13 cellular contexts compared by ENCODE assay signal in the genomic region with DNA sequence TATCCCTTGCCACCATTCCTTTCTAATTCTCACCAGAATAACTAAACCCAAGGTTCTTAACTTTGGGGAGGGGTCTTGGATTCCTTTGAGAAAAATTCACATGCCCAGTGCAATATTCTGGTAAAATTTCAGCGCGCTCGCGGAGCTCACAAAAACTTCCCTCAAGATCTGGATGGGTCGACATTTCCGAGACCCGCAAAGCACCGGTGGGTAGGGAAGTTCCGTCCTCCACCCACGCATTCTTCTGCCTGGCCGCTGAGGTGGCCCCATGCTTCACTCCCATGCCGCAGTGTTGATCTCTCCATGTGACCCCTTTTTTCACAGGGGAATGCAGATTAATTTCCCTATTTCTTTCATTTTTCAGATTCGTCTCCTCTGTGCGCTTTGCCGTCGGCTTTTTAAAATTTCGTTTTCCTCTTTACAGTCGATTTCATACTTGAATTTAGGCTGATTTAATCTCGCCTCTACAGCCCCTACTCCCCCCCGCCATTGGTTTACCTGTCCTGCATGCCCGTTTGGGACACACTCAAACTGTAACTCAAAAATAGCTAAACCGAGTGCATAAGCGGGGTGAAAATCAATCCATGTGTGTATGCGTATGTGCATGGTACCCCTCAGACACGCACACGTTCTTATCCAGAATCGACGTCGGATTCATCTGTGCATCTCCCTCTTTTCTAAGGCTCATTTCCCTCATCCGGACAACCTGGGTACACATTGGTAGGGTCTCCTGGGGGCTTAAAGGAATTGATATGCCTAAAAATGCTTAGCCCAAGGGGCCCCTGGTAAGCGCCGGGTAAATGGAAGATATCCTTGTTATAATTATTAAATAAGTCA. TPM values are rescaled to one million over a fixed set of nuclear protein-coding genes. Genes with fewer than 3 reads are reported as not detected.
DNase-seq lines count a peak whose midpoint lies in the region; ATAC-seq, FAIRE-seq and TF ChIP-seq lines count a peak whose summit lies in the region.
"Had no signal": no experiment of that assay in that cellular context is flagged by ENCODE, and none has a peak within 500 bp of the region (broad histone marks: within the 10 kb centered on the region; RNA-seq: fewer than 3 reads in every experiment).

No MANE protein-coding gene starts in this region.

- H3K36me3 ChIP-seq in CD8-positive, alpha-beta memory T cell (ENCODE audit: insufficient read depth, low read length), result no peaks in the 10 kb centered on the region
- no peaks in the 10 kb centered on the region for H3K36me3 ChIP-seq in HUES48 (ENCODE audit: control insufficient read depth, insufficient read depth, low read length)
- no peaks in the 10 kb centered on the region for H3K36me3 ChIP-seq in H1 (ENCODE audit: control insufficient read depth in 2 of 4, insufficient read depth in 4 of 4, low read length in 3 of 4)

- peak overlapping the region; percentile 39 for H3K27ac ChIP-seq in CD8-positive, alpha-beta memory T cell (ENCODE audit: low read depth, low read length)
- H3K27ac ChIP-seq in HUES48 (ENCODE audit: low read depth, low read length), result no peak overlapping the region
- no peak overlapping the region for H3K27ac ChIP-seq in H1 (ENCODE audit: low read depth, low read length)

- H2BK120ac ChIP-seq in H1 (replicated peaks; ENCODE audit: low read depth, low read length), result no peak overlapping the region

- no peaks in the 10 kb centered on the region for H3K9me3 ChIP-seq in CD8-positive, alpha-beta memory T cell (ENCODE audit: low read length)
- H3K9me3 ChIP-seq in HUES48 (ENCODE audit: control insufficient read depth, insufficient read depth, low read length) (no peaks in the 10 kb centered on the region), H1 (ENCODE audit: insufficient read depth in 2 of 2, low read depth in 1 of 2, low read length in 1 of 2) (no peaks in the 10 kb centered on the region)

- DNase-seq in CD8-positive, alpha-beta memory T cell, result no peak
- no peak for DNase-seq in H1 (ENCODE audit: low read depth in 1 of 2, low spot score in 2 of 2)
- DNase-seq in natural killer cell treated with Interleukin-12 subunit alpha and Interleukin-12 subunit beta and Interleukin-15 and Interleukin-18, amount 100 ng/mL, for 72 hours (ENCODE audit: low spot score), result no peak
- DNase-seq in NCI-H2107 treated with DMSO at 0.1 percent for 48 hours (lab: John Stamatoyannopoulos, UW; ENCODE audit: unreplicated experiment), result no peak
- no peak for DNase-seq in NCI-H1092 treated with DMSO at 0.1 percent for 48 hours (lab: John Stamatoyannopoulos, UW)
- no peak for DNase-seq in stimulated activated CD4-positive, alpha-beta T cell treated with anti-CD3 and anti-CD28 coated beads, Interleukin-4, amount 100 ng/mL, for 24 hours
- DNase-seq in Right ventricle myocardium inferior (ENCODE audit: missing footprints), result no peak
- DNase-seq: stimulated activated CD4-positive, alpha-beta T cell treated with anti-CD3 and anti-CD28 coated beads, Interleukin-4, amount 100 ng/mL, for 1 hour; substantia nigra had no signal

- no peak overlapping the region for H3K23ac ChIP-seq in H1 (ENCODE audit: insufficient read length)

- no peak overlapping the region for H3K4ac ChIP-seq in H1 (replicated peaks; ENCODE audit: insufficient read length, low read depth, low read length)

- no peak overlapping the region; the same call in 1 of the 2 replicates for H2BK12ac ChIP-seq in H1 (ENCODE audit: low read depth, low read length)

- peaks cover 14 to 20% (median 18%) of the 10 kb centered on the region in 3 donors for H3K4me1 Mint-ChIP-seq in CD8-positive, alpha-beta memory T cell
- peaks cover 9 to 29% of the 10 kb centered on the region in 2 donors for H3K4me1 Mint-ChIP-seq in natural killer cell treated with Interleukin-12 subunit alpha and Interleukin-12 subunit beta and Interleukin-15 and Interleukin-18, amount 100 ng/mL, for 72 hours (ENCODE audit: low read depth in 2 of 2)

- H4K91ac ChIP-seq in H1 (replicated peaks; ENCODE audit: insufficient read length, low read length), result no peak overlapping the region

- no peaks in the 10 kb centered on the region for H3K36me3 Mint-ChIP-seq in CD8-positive, alpha-beta memory T cell
- no peaks in the 10 kb centered on the region for H3K36me3 Mint-ChIP-seq in natural killer cell treated with Interleukin-12 subunit alpha and Interleukin-12 subunit beta and Interleukin-15 and Interleukin-18, amount 100 ng/mL, for 72 hours

- H3K18ac ChIP-seq in H1 (ENCODE audit: extremely low read depth, low read length), result peak overlapping the region; percentile 29; the same call in 1 of the 2 replicates

- POLR2A ChIA-PET in CD8-positive, alpha-beta memory T cell (lab: Charles Lee), result no interaction called here
- POLR2A ChIA-PET in H1 (lab: Charles Lee; ENCODE audit: partially characterized antibody), result interaction anchor here (1.2 to 12.4 kb wide), 4 partner anchors 11 to 39 kb away, joined by 4 to 134 read pairs (median 4); partner anchors contain the start of gene SP2

- intact Hi-C loops in Right ventricle myocardium inferior (cut with DNase I), result no loop called here

- no peak overlapping the region; the same call in 1 of the 2 replicates for H4K8ac ChIP-seq in H1 (ENCODE audit: extremely low read depth, insufficient read depth, low read length)

- WGBS in H1 (ENCODE audit: extremely low coverage in 1 of 2, insufficient coverage in 1 of 2, insufficient read length in 1 of 2, insufficient replicate concordance in 2 of 2, low coverage in 1 of 2, low lambda C conversion rate in 2 of 2, missing lambda C conversion rate in 1 of 2), 2 experiments, result 25% methylated on average over 32 of the region's 32 CpGs; no CpG with 5 or more reads in 1 of the 2 experiments

- no peak overlapping the region for H3K14ac ChIP-seq in H1 (ENCODE audit: insufficient read length)

- H2AK5ac ChIP-seq in H1 (ENCODE audit: low read depth, low read length), result no peak overlapping the region

- no peak overlapping the region for H2BK20ac ChIP-seq in H1 (ENCODE audit: low read length)

- TF ChIP-seq CTCF in H1 (IDR thresholded peaks at IDR 0.05; ENCODE audit: control extremely low read depth in 1 of 3, insufficient read depth in 1 of 3, low read depth in 1 of 3, low read length in 3 of 3), result no peak

- no peak overlapping the region for H3K4me3 ChIP-seq in CD8-positive, alpha-beta memory T cell (ENCODE audit: low read length)
- H3K4me3 ChIP-seq in HUES48 (ENCODE audit: low read depth, low read length) (peak overlapping the region; percentile 70), H1 (ENCODE audit: extremely low read depth in 1 of 4, insufficient read depth in 2 of 4, low read depth in 3 of 4, low read length in 4 of 4) (peak overlapping the region; percentile 39 to 67 (median 63); a peak in 7 of 8 replicates)

- CTCF ChIA-PET in CD8-positive, alpha-beta memory T cell (lab: Charles Lee), result interaction anchor here (0.6 to 14.0 kb wide), 3 partner anchors 10 to 38 kb away, joined by 3 to 314 read pairs (median 4); partner anchors contain the start of genes SCRN2 and SP2
- CTCF ChIA-PET in H1 (lab: Charles Lee; ENCODE audit: partially characterized antibody), result interaction anchor here (15.3 to 33.0 kb wide), 5 partner anchors 4 to 97 kb away, joined by 246 to 1206 read pairs (median 373); partner anchors contain the start of genes PNPO, PRR15L, SCRN2 and SP2

- H3K4me2 ChIP-seq in H1 (ENCODE audit: insufficient read depth in 1 of 2, low read depth in 2 of 2, low read length in 2 of 2), result peak overlapping the region; percentile 95 to 99

- H3K79me2 ChIP-seq in H1 (ENCODE audit: control insufficient read depth in 1 of 2, insufficient read depth in 2 of 2, low read length in 2 of 2), result no peaks in the 10 kb centered on the region

- peak overlapping the region in 1 of 8 donors; percentile 39 for H3K27ac Mint-ChIP-seq in CD8-positive, alpha-beta memory T cell
- H3K27ac Mint-ChIP-seq in natural killer cell treated with Interleukin-12 subunit alpha and Interleukin-12 subunit beta and Interleukin-15 and Interleukin-18, amount 100 ng/mL, for 72 hours, result no peak overlapping the region
- H3K27ac Mint-ChIP-seq: CD14-positive monocyte had no signal

- H2BK5ac ChIP-seq in H1 (ENCODE audit: low read depth, low read length), result no peak overlapping the region

- peaks cover 3 to 5% of the 10 kb centered on the region in 2 experiments for H4K20me1 ChIP-seq in H1 (replicated peaks in 1 of 2; ENCODE audit: control insufficient read depth in 1 of 2, insufficient read depth in 2 of 2, low read length in 2 of 2)

- TF ChIP-seq POLR2A in H1 (IDR thresholded peaks at IDR 0.05; ENCODE audit: control extremely low read depth in 1 of 2, low read depth in 2 of 2, low read length in 2 of 2), result no peak

- TF ChIP-seq RAD21 in H1 (IDR thresholded peaks at IDR 0.05 in 1 of 2, conservative IDR thresholded peaks at IDR 0.05 in 1 of 2; ENCODE audit: low read depth in 2 of 2, low read length in 2 of 2), result no peak

- H3K56ac ChIP-seq in H1 (replicated peaks; ENCODE audit: insufficient read length, low read depth, low read length), result no peak overlapping the region

- no peak for ATAC-seq in natural killer cell treated with Interleukin-12 subunit alpha and Interleukin-12 subunit beta and Interleukin-15 and Interleukin-18, amount 100 ng/mL, for 72 hours
- ATAC-seq in Right ventricle myocardium inferior, result no peak

- no peak overlapping the region for H2BK15ac ChIP-seq in H1 (ENCODE audit: low read length)

- peaks cover 25% of the 10 kb centered on the region for H3K4me1 ChIP-seq in CD8-positive, alpha-beta memory T cell (ENCODE audit: insufficient read depth, low read length)
- H3K4me1 ChIP-seq in HUES48 (ENCODE audit: control insufficient read depth, insufficient read depth, low read length) (peaks cover 18% of the 10 kb centered on the region), H1 (replicated peaks in 1 of 4; ENCODE audit: control insufficient read depth in 3 of 4, insufficient read depth in 4 of 4, low read length in 3 of 4) (peaks cover 4 to 20% (median 10%) of the 10 kb centered on the region in 4 experiments)

- H2AFZ ChIP-seq in H1 (ENCODE audit: low read length), result no peak overlapping the region

- peak overlapping the region; percentile 13 to 65 (median 46) for H3K4me3 Mint-ChIP-seq in CD8-positive, alpha-beta memory T cell
- H3K4me3 Mint-ChIP-seq in natural killer cell treated with Interleukin-12 subunit alpha and Interleukin-12 subunit beta and Interleukin-15 and Interleukin-18, amount 100 ng/mL, for 72 hours, result peak overlapping the region; percentile 27

- TF ChIP-seq EP300 in H1 (IDR thresholded peaks at IDR 0.05; ENCODE audit: borderline replicate concordance in 1 of 2, low read depth in 2 of 2, low read length in 2 of 2), result no peak

- H4K5ac ChIP-seq in H1 (ENCODE audit: insufficient read length, low read depth, low read length), result no peak overlapping the region

- no peak for FAIRE-seq in H1 (lab: Jason Lieb, UNC)

- peaks cover 20% of the 10 kb centered on the region for H3K23me2 ChIP-seq in H1 (ENCODE audit: low read depth, low read length)

- peaks cover 54% of the 10 kb centered on the region for H3K27me3 ChIP-seq in CD8-positive, alpha-beta memory T cell (ENCODE audit: insufficient read depth, low read length, poor library complexity, severe bottlenecking)
- H3K27me3 ChIP-seq in HUES48 (ENCODE audit: control insufficient read depth, insufficient read depth, low read length) (peaks cover 94% of the 10 kb centered on the region), H1 (replicated peaks in 1 of 4; ENCODE audit: control insufficient read depth in 3 of 4, extremely low read depth in 1 of 4, insufficient read depth in 3 of 4, low read length in 3 of 4) (peaks cover 52 to 84% (median 80%) of the 10 kb centered on the region in 4 experiments)

- H3K79me1 ChIP-seq in H1 (ENCODE audit: low read depth, low read length), result no peaks in the 10 kb centered on the region

- H3K9ac ChIP-seq in HUES48 (ENCODE audit: low read depth, low read length) (no peak overlapping the region), H1 (replicated peaks in 1 of 4; ENCODE audit: extremely low read depth in 1 of 4, low read depth in 3 of 4, low read length in 3 of 4) (no peak overlapping the region; a peak in 1 of 7 replicates)

- peaks cover 0 to 2% (median 0%) of the 10 kb centered on the region in 5 donors for H3K9me3 Mint-ChIP-seq in CD8-positive, alpha-beta memory T cell
- H3K9me3 Mint-ChIP-seq in natural killer cell treated with Interleukin-12 subunit alpha and Interleukin-12 subunit beta and Interleukin-15 and Interleukin-18, amount 100 ng/mL, for 72 hours, result no peaks in the 10 kb centered on the region

- peaks cover 53 to 83% of the 10 kb centered on the region in 2 donors for H3K27me3 Mint-ChIP-seq in CD8-positive, alpha-beta memory T cell
- H3K27me3 Mint-ChIP-seq in natural killer cell treated with Interleukin-12 subunit alpha and Interleukin-12 subunit beta and Interleukin-15 and Interleukin-18, amount 100 ng/mL, for 72 hours, result peaks cover 62% of the 10 kb centered on the region in 2 donors

RNA-seq across cellular contexts. Expression of gene SP6, which starts 1.4 kb away (rescaled TPM):
- total RNA-seq in CD8-positive, alpha-beta memory T cell, result under 1 TPM; 0.07 to 0.09 TPM
- polyA plus RNA-seq in CD8-positive, alpha-beta memory T cell, result 0.59 TPM
- total RNA-seq in H1 (2021; fragmentation: NEBNext Ultra II Directional; extraction: Animal tissue kit (Norgen Biotek cat#: 25700)), result 1.5 and 1.6 TPM in 2 replicates
- 1.2 and 1.5 TPM in 2 replicates for polyA plus RNA-seq in H1 (2011; rRNA removed)
- 1.3 TPM for polyA plus RNA-seq in H1 (2011; cell fraction: cytosol; rRNA removed)
- polyA plus RNA-seq in H1 (2011; cell fraction: nucleus; rRNA removed), result 1.8 TPM
- 1.0 to 2.1 TPM (median 1.8 TPM) in 4 replicates for polyA plus RNA-seq in H1 (2012, experiment 1 of 2)
- 1.7 TPM for polyA plus RNA-seq in H1 (2012, experiment 2 of 2)
- polyA plus RNA-seq in H1 (2013, experiment 1 of 2), result 0.73 TPM
- polyA plus RNA-seq in H1 (2013, experiment 2 of 2), result 0.63 TPM
- 0.78 and 0.82 TPM in 2 replicates for polyA minus RNA-seq in H1 (2011; rRNA and poly(A)+ RNA removed)
- polyA minus RNA-seq in H1 (2011; cell fraction: cytosol; rRNA and poly(A)+ RNA removed), result 1.8 TPM
- 2.8 TPM for polyA minus RNA-seq in H1 (2011; cell fraction: nucleus; rRNA and poly(A)+ RNA removed)
- under 1 TPM in 1 of 2 donors, not detected in 1; 0.24 TPM for total RNA-seq in natural killer cell treated with Interleukin-12 subunit alpha and Interleukin-12 subunit beta and Interleukin-15 and Interleukin-18, amount 100 ng/mL, for 72 hours
- 0.19 TPM for total RNA-seq in Right ventricle myocardium inferior

RNA-seq across cellular contexts. Expression of gene SCRN2, which starts 11.3 kb away (rescaled TPM):
- 10 to 100 TPM; 17.3 to 18.0 TPM for total RNA-seq in CD8-positive, alpha-beta memory T cell
- 17.2 TPM for polyA plus RNA-seq in CD8-positive, alpha-beta memory T cell
- 24.4 and 27.4 TPM in 2 replicates for total RNA-seq in H1 (2021; fragmentation: NEBNext Ultra II Directional; extraction: Animal tissue kit (Norgen Biotek cat#: 25700))
- polyA plus RNA-seq in H1 (2011; rRNA removed), result 42.3 and 61.1 TPM in 2 replicates
- 63.9 TPM for polyA plus RNA-seq in H1 (2011; cell fraction: cytosol; rRNA removed)
- polyA plus RNA-seq in H1 (2011; cell fraction: nucleus; rRNA removed), result 211 TPM
- polyA plus RNA-seq in H1 (2012, experiment 1 of 2), result 28.4 to 49.3 TPM (median 44.9 TPM) in 4 replicates
- polyA plus RNA-seq in H1 (2012, experiment 2 of 2), result 30.7 TPM
- 26.1 TPM for polyA plus RNA-seq in H1 (2013, experiment 1 of 2)
- 23.3 TPM for polyA plus RNA-seq in H1 (2013, experiment 2 of 2)
- 16.9 and 22.1 TPM in 2 replicates for polyA minus RNA-seq in H1 (2011; rRNA and poly(A)+ RNA removed)
- polyA minus RNA-seq in H1 (2011; cell fraction: cytosol; rRNA and poly(A)+ RNA removed), result 18.7 TPM
- polyA minus RNA-seq in H1 (2011; cell fraction: nucleus; rRNA and poly(A)+ RNA removed), result 50.1 TPM
- total RNA-seq in natural killer cell treated with Interleukin-12 subunit alpha and Interleukin-12 subunit beta and Interleukin-15 and Interleukin-18, amount 100 ng/mL, for 72 hours, result 10 to 100 TPM; 18.1 to 23.5 TPM
- total RNA-seq in Right ventricle myocardium inferior, result 27.0 TPM

RNA-seq across cellular contexts. Expression of gene LRRC46, which starts 20.9 kb away (rescaled TPM):
- total RNA-seq in CD8-positive, alpha-beta memory T cell, result under 1 TPM; 0.49 to 0.83 TPM
- 0.28 TPM for polyA plus RNA-seq in CD8-positive, alpha-beta memory T cell
- 0.36 TPM in 1 of 2 replicates, not detected in the other for total RNA-seq in H1 (2021; fragmentation: NEBNext Ultra II Directional; extraction: Animal tissue kit (Norgen Biotek cat#: 25700))
- 0.16 and 0.18 TPM in 2 replicates for polyA plus RNA-seq in H1 (2011; rRNA removed)
- polyA plus RNA-seq in H1 (2011; cell fraction: cytosol; rRNA removed), result 0.25 TPM
- polyA plus RNA-seq in H1 (2011; cell fraction: nucleus; rRNA removed), result 0.07 TPM
- polyA plus RNA-seq in H1 (2012, experiment 1 of 2), result 0.36 to 0.72 TPM (median 0.59 TPM) in 4 replicates
- 0.41 TPM for polyA plus RNA-seq in H1 (2012, experiment 2 of 2)
- 0.30 TPM for polyA plus RNA-seq in H1 (2013, experiment 1 of 2)
- 0.26 TPM for polyA plus RNA-seq in H1 (2013, experiment 2 of 2)
- polyA minus RNA-seq in H1 (2011; rRNA and poly(A)+ RNA removed), result 0.17 and 0.25 TPM in 2 replicates
- not detected for polyA minus RNA-seq in H1 (2011; cell fraction: cytosol; rRNA and poly(A)+ RNA removed)
- not detected for polyA minus RNA-seq in H1 (2011; cell fraction: nucleus; rRNA and poly(A)+ RNA removed)
- total RNA-seq in natural killer cell treated with Interleukin-12 subunit alpha and Interleukin-12 subunit beta and Interleukin-15 and Interleukin-18, amount 100 ng/mL, for 72 hours, result under 1 TPM; 0.17 to 0.86 TPM
- 0.30 TPM for total RNA-seq in Right ventricle myocardium inferior
- total RNA-seq: mesenteric fat pad, pulmonary artery endothelial cell had no signal

RNA-seq across cellular contexts. Expression of gene MRPL10, which starts 21.0 kb away (rescaled TPM):
- 10 to 100 TPM; 67.0 to 67.7 TPM for total RNA-seq in CD8-positive, alpha-beta memory T cell
- 59.8 TPM for polyA plus RNA-seq in CD8-positive, alpha-beta memory T cell
- 83.0 and 85.3 TPM in 2 replicates for total RNA-seq in H1 (2021; fragmentation: NEBNext Ultra II Directional; extraction: Animal tissue kit (Norgen Biotek cat#: 25700))
- polyA plus RNA-seq in H1 (2011; rRNA removed), result 213 and 214 TPM in 2 replicates
- polyA plus RNA-seq in H1 (2011; cell fraction: cytosol; rRNA removed), result 161 TPM
- 129 TPM for polyA plus RNA-seq in H1 (2011; cell fraction: nucleus; rRNA removed)
- polyA plus RNA-seq in H1 (2012, experiment 1 of 2), result 74.1 to 133 TPM (median 98.1 TPM) in 4 replicates
- polyA plus RNA-seq in H1 (2012, experiment 2 of 2), result 86.2 TPM
- polyA plus RNA-seq in H1 (2013, experiment 1 of 2), result 70.3 TPM
- 66.8 TPM for polyA plus RNA-seq in H1 (2013, experiment 2 of 2)
- polyA minus RNA-seq in H1 (2011; rRNA and poly(A)+ RNA removed), result 125 and 134 TPM in 2 replicates
- 61.9 TPM for polyA minus RNA-seq in H1 (2011; cell fraction: cytosol; rRNA and poly(A)+ RNA removed)
- 71.9 TPM for polyA minus RNA-seq in H1 (2011; cell fraction: nucleus; rRNA and poly(A)+ RNA removed)
- 10 to 100 TPM; 44.6 to 44.7 TPM for total RNA-seq in natural killer cell treated with Interleukin-12 subunit alpha and Interleukin-12 subunit beta and Interleukin-15 and Interleukin-18, amount 100 ng/mL, for 72 hours
- 54.9 TPM for total RNA-seq in Right ventricle myocardium inferior

RNA-seq across cellular contexts. Expression of gene OSBPL7, which starts 30.7 kb away (rescaled TPM):
- 10 to 100 TPM; 16.9 to 17.5 TPM for total RNA-seq in CD8-positive, alpha-beta memory T cell
- polyA plus RNA-seq in CD8-positive, alpha-beta memory T cell, result 11.0 TPM
- 8.9 and 9.6 TPM in 2 replicates for total RNA-seq in H1 (2021; fragmentation: NEBNext Ultra II Directional; extraction: Animal tissue kit (Norgen Biotek cat#: 25700))
- 7.2 and 10.0 TPM in 2 replicates for polyA plus RNA-seq in H1 (2011; rRNA removed)
- 7.7 TPM for polyA plus RNA-seq in H1 (2011; cell fraction: cytosol; rRNA removed)
- polyA plus RNA-seq in H1 (2011; cell fraction: nucleus; rRNA removed), result 67.7 TPM
- polyA plus RNA-seq in H1 (2012, experiment 1 of 2), result 5.0 to 11.6 TPM (median 9.2 TPM) in 4 replicates
- polyA plus RNA-seq in H1 (2012, experiment 2 of 2), result 3.7 TPM
- polyA plus RNA-seq in H1 (2013, experiment 1 of 2), result 4.4 TPM
- polyA plus RNA-seq in H1 (2013, experiment 2 of 2), result 3.6 TPM
- polyA minus RNA-seq in H1 (2011; rRNA and poly(A)+ RNA removed), result 7.6 and 8.1 TPM in 2 replicates
- 7.0 TPM for polyA minus RNA-seq in H1 (2011; cell fraction: cytosol; rRNA and poly(A)+ RNA removed)
- 13.4 TPM for polyA minus RNA-seq in H1 (2011; cell fraction: nucleus; rRNA and poly(A)+ RNA removed)
- 10 to 100 TPM; 21.6 to 28.6 TPM for total RNA-seq in natural killer cell treated with Interleukin-12 subunit alpha and Interleukin-12 subunit beta and Interleukin-15 and Interleukin-18, amount 100 ng/mL, for 72 hours
- 5.4 TPM for total RNA-seq in Right ventricle myocardium inferior
